In the genomic region with DNA sequence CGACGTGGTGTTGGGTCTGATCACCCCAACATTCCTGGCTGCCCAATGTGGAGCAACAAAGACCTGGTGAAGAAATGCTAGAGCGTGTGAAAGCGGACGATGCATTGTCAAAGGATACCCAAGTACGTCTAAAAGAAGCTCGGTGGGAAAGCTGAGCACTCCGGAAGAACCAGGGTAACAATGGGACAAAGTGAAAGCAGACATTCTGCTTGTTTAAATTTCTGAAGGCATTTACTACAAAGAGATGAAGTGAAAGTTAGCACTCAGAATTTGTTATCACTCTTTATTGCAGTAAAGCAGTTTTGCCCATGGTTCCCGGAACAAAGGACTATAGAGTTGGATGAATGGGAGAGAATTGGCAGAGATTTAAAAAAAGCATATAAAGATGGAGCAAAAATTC, we compare ENCODE assay signal across 27 cellular contexts.
"Had no signal": no experiment of that assay in that cellular context is flagged by ENCODE, and none has a peak within 500 bp of the region (broad histone marks: within the 10 kb centered on the region; RNA-seq: fewer than 3 reads in every experiment).

No MANE protein-coding gene starts in this region.

- ATAC-seq: activated naive CD4-positive, alpha-beta T cell treated with anti-CD3 and anti-CD28 coated beads, Interleukin-2, amount 50 U/mL, for 72 hours; activated naive CD8-positive, alpha-beta T cell treated with anti-CD3 and anti-CD28 coated beads, Interleukin-2, amount 50 U/mL, for 24 hours; activated T-cell treated with anti-CD3 and anti-CD28 coated beads, Interleukin-2, amount 50 U/mL, for 4 hours; WTC11 had no signal

- H3K4me3 Mint-ChIP-seq: activated CD4-positive, alpha-beta memory T cell treated with anti-CD3 and anti-CD28 coated beads for 36 hours; activated CD4-positive, alpha-beta T cell treated with anti-CD3 and anti-CD28 coated beads, Interleukin-2, amount 10 ng/mL, durations not matched to agents 7 days and 5 days; activated naive CD8-positive, alpha-beta T cell treated with anti-CD3 and anti-CD28 coated beads, Interleukin-2, amount 50 U/mL, for 24 hours; activated T-cell treated with anti-CD3 and anti-CD28 coated beads, Interleukin-2, amount 50 U/mL, for 4 hours; T-helper 1 cell treated with Interleukin-12 subunit alpha and Interleukin-12 subunit beta and Interleukin-4 antibody, amounts not matched to agents 30 μg/mL and 1 μg/mL, for 36 hours; WTC11 had no signal

- H3K9me3 Mint-ChIP-seq: activated CD4-positive, alpha-beta memory T cell treated with anti-CD3 and anti-CD28 coated beads for 36 hours; activated CD4-positive, alpha-beta T cell treated with anti-CD3 and anti-CD28 coated beads, Interleukin-2, amount 10 ng/mL, durations not matched to agents 7 days and 5 days; activated naive CD4-positive, alpha-beta T cell treated with anti-CD3 and anti-CD28 coated beads, Interleukin-2, amount 50 U/mL, for 72 hours; activated naive CD8-positive, alpha-beta T cell treated with anti-CD3 and anti-CD28 coated beads, Interleukin-2, amount 50 U/mL, for 24 hours; activated T-cell treated with anti-CD3 and anti-CD28 coated beads, Interleukin-2, amount 50 U/mL, for 4 hours; T-helper 1 cell treated with Interleukin-12 subunit alpha and Interleukin-12 subunit beta and Interleukin-4 antibody, amounts not matched to agents 30 μg/mL and 1 μg/mL, for 36 hours had no signal

- DNase-seq: activated CD4-positive, alpha-beta memory T cell treated with anti-CD3 and anti-CD28 coated beads for 36 hours; activated CD4-positive, alpha-beta T cell treated with anti-CD3 and anti-CD28 coated beads, Interleukin-2, amount 10 ng/mL, durations not matched to agents 7 days and 5 days; activated CD4-positive, CD25-positive, alpha-beta regulatory T cell treated with anti-CD3 and anti-CD28 coated beads, Interleukin-2, amount 50 U/mL, for 72 hours; activated CD8-positive, alpha-beta memory T cell treated with anti-CD3 and anti-CD28 coated beads for 24 hours; activated effector memory CD4-positive, alpha-beta T cell treated with anti-CD3 and anti-CD28 coated beads, Interleukin-2, amount 50 U/mL, for 16 hours; activated naive CD4-positive, alpha-beta T cell treated with Interleukin-2 at 50 U/mL for 16 hours; activated naive CD8-positive, alpha-beta T cell treated with anti-CD3 and anti-CD28 coated beads, Interleukin-2, amount 50 U/mL, for 24 hours; activated T-cell treated with anti-CD3 and anti-CD28 coated beads, Interleukin-2, amount 50 U/mL, for 4 hours; amygdala; cerebellar nuclear complex; Kasumi-1; KBM-7; NCI-H1048; NCI-H1417; NCI-H1930; NCI-H2171; NCI-H226; NCI-H510A; NCI-H526 treated with DMSO at 0.1 percent for 48 hours; NCI-H82; OCI-M1; SHP77 treated with DMSO at 0.1 percent for 48 hours; T-helper 9 cell had no signal

- FAIRE-seq: RCC 7860 had no signal

- H3K36me3 Mint-ChIP-seq: activated CD4-positive, alpha-beta memory T cell treated with anti-CD3 and anti-CD28 coated beads for 36 hours; activated naive CD4-positive, alpha-beta T cell treated with anti-CD3 and anti-CD28 coated beads, Interleukin-2, amount 50 U/mL, for 72 hours had no signal

- H3K4me1 Mint-ChIP-seq: activated CD4-positive, alpha-beta T cell treated with anti-CD3 and anti-CD28 coated beads, Interleukin-2, amount 10 ng/mL, durations not matched to agents 7 days and 5 days; activated naive CD8-positive, alpha-beta T cell treated with anti-CD3 and anti-CD28 coated beads, Interleukin-2, amount 50 U/mL, for 24 hours had no signal

- H3K27me3 Mint-ChIP-seq: activated CD4-positive, alpha-beta T cell treated with anti-CD3 and anti-CD28 coated beads, Interleukin-2, amount 10 ng/mL, durations not matched to agents 7 days and 5 days; activated naive CD8-positive, alpha-beta T cell treated with anti-CD3 and anti-CD28 coated beads, Interleukin-2, amount 50 U/mL, for 24 hours had no signal

- H3K27ac Mint-ChIP-seq: activated CD4-positive, alpha-beta memory T cell treated with anti-CD3 and anti-CD28 coated beads for 36 hours; activated CD4-positive, alpha-beta T cell treated with anti-CD3 and anti-CD28 coated beads, Interleukin-2, amount 10 ng/mL, durations not matched to agents 7 days and 5 days; activated naive CD4-positive, alpha-beta T cell treated with anti-CD3 and anti-CD28 coated beads, Interleukin-2, amount 50 U/mL, for 72 hours; activated naive CD8-positive, alpha-beta T cell treated with anti-CD3 and anti-CD28 coated beads, Interleukin-2, amount 50 U/mL, for 24 hours; T-helper 1 cell treated with Interleukin-12 subunit alpha and Interleukin-12 subunit beta and Interleukin-4 antibody, amounts not matched to agents 30 μg/mL and 1 μg/mL, for 36 hours; WTC11 had no signal
